In the genomic region with DNA sequence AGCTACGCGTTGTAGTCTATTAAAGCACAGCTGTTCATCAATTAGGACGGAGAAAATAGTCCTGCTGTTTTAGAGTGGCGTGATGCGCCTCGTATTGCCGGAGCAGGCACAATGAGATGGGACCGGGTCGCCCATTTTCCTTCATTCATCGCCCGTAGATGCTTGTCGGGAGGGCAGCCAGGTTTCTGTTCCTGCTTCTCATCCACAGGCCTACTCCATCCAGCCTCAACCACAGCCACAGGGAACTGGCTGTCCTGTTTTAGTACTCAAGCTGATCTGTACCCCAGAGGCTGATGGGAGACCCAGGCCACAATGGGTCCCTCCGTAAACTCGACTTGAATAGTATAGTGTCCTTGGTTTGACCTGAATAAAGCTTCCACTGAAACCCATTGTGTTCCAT, we compare ENCODE assay signal across 22 cellular contexts.
"Had no signal": no experiment of that assay in that cellular context is flagged by ENCODE, and none has a peak within 500 bp of the region (broad histone marks: within the 10 kb centered on the region; RNA-seq: fewer than 3 reads in every experiment).

No MANE protein-coding gene starts in this region.

- H3K4me1 ChIP-seq: thyroid gland had no signal

- H3K27me3 ChIP-seq: hepatocyte, neural progenitor cell, thyroid gland had no signal

- FAIRE-seq: astrocyte, urothelium cell line had no signal

- H3K9ac ChIP-seq: neural progenitor cell had no signal

- DNase-seq: activated CD4-positive, alpha-beta T cell treated with anti-CD3 and anti-CD28 coated beads for 1 hour; activated CD4-positive, alpha-beta T cell treated with anti-CD3 and anti-CD28 coated beads, Interleukin-2, amount 50 U/mL, for 1 hour; activated CD8-positive, alpha-beta T cell treated with anti-CD3 and anti-CD28 coated beads, Interleukin-2, amount 10 ng/mL, durations not matched to agents 7 days and 5 days; activated gamma-delta T cell treated with Interleukin-2 at 50 U/mL for 16 hours; activated T-cell treated with anti-CD3 and anti-CD28 coated beads, Interleukin-2, amount 50 U/mL, for 1 hour; central memory CD4-positive, alpha-beta T cell; dermis blood vessel endothelial cell; effector CD8-positive, alpha-beta T cell; erythroblast; foreskin fibroblast; mesenchymal stem cell; naive B cell; retina; stimulated activated CD4-positive, alpha-beta T cell treated with anti-CD3 and anti-CD28 coated beads, Interleukin-2, amount 100 ng/mL, for 48 hours; stimulated activated naive CD4-positive, alpha-beta T cell treated with Interleukin-2 at 50 U/mL for 16 hours; T-helper 1 cell; thyroid gland had no signal

- H3K4me3 ChIP-seq: hepatocyte, mucosa of descending colon, neural progenitor cell, thyroid gland had no signal

- H3K79me2 ChIP-seq: hepatocyte had no signal

- H3K27ac ChIP-seq: hepatocyte, neural progenitor cell, thyroid gland had no signal

- H2AFZ ChIP-seq: hepatocyte, neural progenitor cell had no signal

- H3K36me3 ChIP-seq: neural progenitor cell, thyroid gland had no signal

- H3K4me2 ChIP-seq: hepatocyte, neural progenitor cell had no signal

- H3K9me3 ChIP-seq: mucosa of descending colon, thyroid gland had no signal
